In genomic region chr3:179028408-179028807, GRCh38 we compare ENCODE assay signal across 25 cellular contexts. TPM values are rescaled to one million over a fixed set of nuclear protein-coding genes. Genes with fewer than 3 reads are reported as not detected.
A peak's percentile ranks its signal among the peaks of the same experiment; 100 is the strongest.
DNase-seq lines count a peak whose midpoint lies in the region; ATAC-seq, FAIRE-seq and TF ChIP-seq lines count a peak whose summit lies in the region.
"Had no signal": no experiment of that assay in that cellular context is flagged by ENCODE, and none has a peak within 500 bp of the region (broad histone marks: within the 10 kb centered on the region; RNA-seq: fewer than 3 reads in every experiment).

No MANE protein-coding gene starts in this region.

- no peaks in the 10 kb centered on the region for H3K27me3 ChIP-seq in CD4-positive, CD25-positive, alpha-beta regulatory T cell (ENCODE audit: control insufficient read depth, insufficient read depth, low read length)
- H3K27me3 ChIP-seq in naive thymus-derived CD4-positive, alpha-beta T cell (ENCODE audit: control insufficient read depth in 2 of 2, insufficient read depth in 2 of 2, low read length in 2 of 2) = no peaks in the 10 kb centered on the region
- H3K27me3 ChIP-seq: cardiac muscle cell, spleen had no signal

- no peaks in the 10 kb centered on the region for H3K9me3 ChIP-seq in CD4-positive, CD25-positive, alpha-beta regulatory T cell (ENCODE audit: control insufficient read depth in 2 of 2, low read length in 2 of 2)
- H3K9me3 ChIP-seq in naive thymus-derived CD4-positive, alpha-beta T cell (ENCODE audit: control insufficient read depth in 2 of 3, low read length in 3 of 3) = no peaks in the 10 kb centered on the region
- H3K9me3 ChIP-seq: spleen had no signal

- FAIRE-seq in H54 (lab: Jason Lieb, UNC) = no peak
- FAIRE-seq: RCC 7860, urothelium cell line had no signal

- H3K4me3 ChIP-seq in CD4-positive, CD25-positive, alpha-beta regulatory T cell (ENCODE audit: low read depth, low read length) = no peak overlapping the region
- H3K4me3 ChIP-seq in naive thymus-derived CD4-positive, alpha-beta T cell (ENCODE audit: low read length) = no peak overlapping the region
- H3K4me3 ChIP-seq: cardiac muscle cell, coronary artery, spleen had no signal

- TF ChIP-seq POLR2A in H54 (IDR thresholded peaks at IDR 0.05; ENCODE audit: low read depth, low read length) = no peak

- H3K36me3 Mint-ChIP-seq in activated CD4-positive, alpha-beta T cell treated with anti-CD3 and anti-CD28 coated beads, Interleukin-2, amount 10 ng/mL, durations not matched to agents 24 days and 14 days (ENCODE audit: low read depth) = peaks cover 12% of the 10 kb centered on the region
- H3K36me3 Mint-ChIP-seq in activated CD4-positive, alpha-beta T cell treated with anti-CD3 and anti-CD28 coated beads for 36 hours (ENCODE audit: low read depth) = peaks cover 3% of the 10 kb centered on the region
- peaks cover 19% of the 10 kb centered on the region for H3K36me3 Mint-ChIP-seq in CD4-positive, CD25-positive, alpha-beta regulatory T cell
- peaks cover 29% of the 10 kb centered on the region for H3K36me3 Mint-ChIP-seq in WTC11
- H3K36me3 Mint-ChIP-seq in naive thymus-derived CD4-positive, alpha-beta T cell = peaks cover 0 to 9% (median 2%) of the 10 kb centered on the region in 5 donors

- intact Hi-C loops in activated CD4-positive, alpha-beta T cell treated with anti-CD3 and anti-CD28 coated beads, Interleukin-2, amount 10 ng/mL, durations not matched to agents 24 days and 14 days (cut with micrococcal nuclease) = no loop called here
- intact Hi-C loops in activated CD4-positive, alpha-beta T cell treated with anti-CD3 and anti-CD28 coated beads for 36 hours (cut with DNase I, micrococcal nuclease) = no loop called here
- intact Hi-C loops in naive thymus-derived CD4-positive, alpha-beta T cell (cut with micrococcal nuclease) = no loop called here
- intact Hi-C loops in left ventricle myocardium superior (cut with micrococcal nuclease) = no loop called here

- no peaks in the 10 kb centered on the region for H3K9me3 Mint-ChIP-seq in activated CD4-positive, alpha-beta T cell treated with anti-CD3 and anti-CD28 coated beads, Interleukin-2, amount 10 ng/mL, durations not matched to agents 24 days and 14 days
- no peaks in the 10 kb centered on the region for H3K9me3 Mint-ChIP-seq in activated CD4-positive, alpha-beta T cell treated with anti-CD3 and anti-CD28 coated beads for 36 hours (ENCODE audit: low read depth)
- no peaks in the 10 kb centered on the region for H3K9me3 Mint-ChIP-seq in CD4-positive, CD25-positive, alpha-beta regulatory T cell
- peaks cover 9% of the 10 kb centered on the region for H3K9me3 Mint-ChIP-seq in WTC11
- H3K9me3 Mint-ChIP-seq in naive thymus-derived CD4-positive, alpha-beta T cell = peaks cover 0 to 2% (median 0%) of the 10 kb centered on the region in 11 donors
- H3K9me3 Mint-ChIP-seq: activated T-cell treated with anti-CD3 and anti-CD28 coated beads, Interleukin-2, amount 50 U/mL, for 4 hours; CD4-positive, alpha-beta memory T cell; memory B cell had no signal

- no peak overlapping the region for H3K4me3 Mint-ChIP-seq in activated CD4-positive, alpha-beta T cell treated with anti-CD3 and anti-CD28 coated beads, Interleukin-2, amount 10 ng/mL, durations not matched to agents 24 days and 14 days
- no peak overlapping the region for H3K4me3 Mint-ChIP-seq in activated CD4-positive, alpha-beta T cell treated with anti-CD3 and anti-CD28 coated beads for 36 hours
- H3K4me3 Mint-ChIP-seq in CD4-positive, CD25-positive, alpha-beta regulatory T cell = no peak overlapping the region
- H3K4me3 Mint-ChIP-seq in WTC11 = no peak overlapping the region
- peak overlapping the region in 6 of 10 donors; percentile 51 to 86 (median 74) for H3K4me3 Mint-ChIP-seq in naive thymus-derived CD4-positive, alpha-beta T cell
- H3K4me3 Mint-ChIP-seq: activated T-cell treated with anti-CD3 and anti-CD28 coated beads, Interleukin-2, amount 50 U/mL, for 4 hours; memory B cell had no signal

- H3K27ac Mint-ChIP-seq in activated CD4-positive, alpha-beta T cell treated with anti-CD3 and anti-CD28 coated beads, Interleukin-2, amount 10 ng/mL, durations not matched to agents 24 days and 14 days = peak overlapping the region; percentile 29
- H3K27ac Mint-ChIP-seq in activated CD4-positive, alpha-beta T cell treated with anti-CD3 and anti-CD28 coated beads for 36 hours = no peak overlapping the region
- peak overlapping the region in 2 of 3 donors; percentile 20 to 52 for H3K27ac Mint-ChIP-seq in CD4-positive, CD25-positive, alpha-beta regulatory T cell
- H3K27ac Mint-ChIP-seq in WTC11 = peak overlapping the region; percentile 36; the same call in 1 of the 2 replicates
- peak overlapping the region; percentile 29 to 97 (median 94) for H3K27ac Mint-ChIP-seq in naive thymus-derived CD4-positive, alpha-beta T cell
- H3K27ac Mint-ChIP-seq: memory B cell had no signal

- H3K36me3 ChIP-seq in CD4-positive, CD25-positive, alpha-beta regulatory T cell (ENCODE audit: control insufficient read depth, insufficient read depth, low read length) = peaks cover 21% of the 10 kb centered on the region
- no peaks in the 10 kb centered on the region for H3K36me3 ChIP-seq in naive thymus-derived CD4-positive, alpha-beta T cell (ENCODE audit: control insufficient read depth in 2 of 3, insufficient read depth in 3 of 3, low read length in 3 of 3)
- H3K36me3 ChIP-seq: cardiac muscle cell had no signal

- POLR2A ChIA-PET in activated CD4-positive, alpha-beta T cell treated with anti-CD3 and anti-CD28 coated beads for 36 hours (lab: Charles Lee) = interaction anchor here (1.2 kb wide), 1 partner anchor 43 kb away, joined by 5 read pairs; no protein-coding TSS in a partner anchor
- POLR2A ChIA-PET in WTC11 (lab: Charles Lee) = no interaction called here
- POLR2A ChIA-PET in naive thymus-derived CD4-positive, alpha-beta T cell (lab: Charles Lee) = interaction anchor here (0.8 to 3.7 kb wide), 6 partner anchors 10 to 123 kb away, joined by 3 to 53 read pairs (median 8); partner anchors contain the start of genes PIK3CA and ZMAT3

- peaks cover 12% of the 10 kb centered on the region for H3K4me1 Mint-ChIP-seq in activated CD4-positive, alpha-beta T cell treated with anti-CD3 and anti-CD28 coated beads, Interleukin-2, amount 10 ng/mL, durations not matched to agents 24 days and 14 days
- H3K4me1 Mint-ChIP-seq in activated CD4-positive, alpha-beta T cell treated with anti-CD3 and anti-CD28 coated beads for 36 hours = peaks cover 24% of the 10 kb centered on the region
- peaks cover 0 to 14% (median 4%) of the 10 kb centered on the region in 4 donors for H3K4me1 Mint-ChIP-seq in CD4-positive, CD25-positive, alpha-beta regulatory T cell
- peaks cover 5% of the 10 kb centered on the region for H3K4me1 Mint-ChIP-seq in WTC11
- peaks cover 4 to 61% (median 42%) of the 10 kb centered on the region in 7 donors for H3K4me1 Mint-ChIP-seq in naive thymus-derived CD4-positive, alpha-beta T cell
- H3K4me1 Mint-ChIP-seq: memory B cell had no signal

- no peaks in the 10 kb centered on the region for H3K27me3 Mint-ChIP-seq in activated CD4-positive, alpha-beta T cell treated with anti-CD3 and anti-CD28 coated beads, Interleukin-2, amount 10 ng/mL, durations not matched to agents 24 days and 14 days
- no peaks in the 10 kb centered on the region for H3K27me3 Mint-ChIP-seq in activated CD4-positive, alpha-beta T cell treated with anti-CD3 and anti-CD28 coated beads for 36 hours
- no peaks in the 10 kb centered on the region for H3K27me3 Mint-ChIP-seq in CD4-positive, CD25-positive, alpha-beta regulatory T cell
- H3K27me3 Mint-ChIP-seq in WTC11 (ENCODE audit: low read depth) = no peaks in the 10 kb centered on the region
- H3K27me3 Mint-ChIP-seq in naive thymus-derived CD4-positive, alpha-beta T cell = no peaks in the 10 kb centered on the region
- H3K27me3 Mint-ChIP-seq: CD4-positive, alpha-beta memory T cell; memory B cell had no signal

- CTCF ChIA-PET in activated CD4-positive, alpha-beta T cell treated with anti-CD3 and anti-CD28 coated beads for 36 hours (lab: Charles Lee) = interaction anchor here (1.1 to 2.1 kb wide), 2 partner anchors 9 to 13 kb away, joined by 5 to 10 read pairs; no protein-coding TSS in a partner anchor
- CTCF ChIA-PET in WTC11 (lab: Charles Lee) = no interaction called here
- CTCF ChIA-PET in naive thymus-derived CD4-positive, alpha-beta T cell (lab: Charles Lee) = interaction anchor here (0.9 to 3.8 kb wide), 5 partner anchors 8 to 75 kb away, joined by 3 to 16 read pairs (median 4); partner anchors contain the start of gene ZMAT3

- DNase-seq in activated CD4-positive, alpha-beta T cell treated with anti-CD3 and anti-CD28 coated beads, Interleukin-2, amount 10 ng/mL, durations not matched to agents 24 days and 14 days = no peak
- DNase-seq in activated CD4-positive, alpha-beta T cell treated with anti-CD3 and anti-CD28 coated beads for 36 hours = no peak
- DNase-seq in CD4-positive, CD25-positive, alpha-beta regulatory T cell = no peak
- DNase-seq in WTC11 (ENCODE audit: low spot score) = no peak
- DNase-seq in naive thymus-derived CD4-positive, alpha-beta T cell = peak in 2 of 9 donors; percentile 13 to 16
- no peak for DNase-seq in H54 (ENCODE audit: insufficient read length, low spot score)
- no peak for DNase-seq in left ventricle myocardium superior
- DNase-seq in SK-N-DZ (ENCODE audit: low spot score) = no peak
- DNase-seq: 8988T; activated naive CD4-positive, alpha-beta T cell; activated T-cell treated with anti-CD3 and anti-CD28 coated beads, Interleukin-2, amount 50 U/mL, for 4 hours; CD4-positive, alpha-beta memory T cell; effector memory CD4-positive, alpha-beta T cell; NCI-H1417 treated with DMSO at 0.1 percent for 48 hours; NCI-H2029 treated with DMSO at 0.1 percent for 48 hours; NCI-H2227 treated with DMSO at 0.1 percent for 48 hours; right cardiac atrium; spleen; stimulated activated CD4-positive, alpha-beta T cell treated with anti-CD3 and anti-CD28 coated beads, Interleukin-2, amount 100 ng/mL, for 24 hours; stimulated activated naive CD8-positive, alpha-beta T cell treated with anti-CD3 and anti-CD28 coated beads, Interleukin-15, Interleukin-2, amounts not matched to agents 100 U/mL and 50 U/mL, for 24 hours had no signal

- no peaks in the 10 kb centered on the region for H3K4me1 ChIP-seq in CD4-positive, CD25-positive, alpha-beta regulatory T cell (ENCODE audit: control insufficient read depth, insufficient read depth, low read length, poor library complexity, severe bottlenecking)
- H3K4me1 ChIP-seq in naive thymus-derived CD4-positive, alpha-beta T cell (ENCODE audit: control insufficient read depth in 2 of 2, insufficient read depth in 2 of 2, low read length in 2 of 2) = peaks cover 0 to 26% of the 10 kb centered on the region in 2 donors

- H3K27ac ChIP-seq in CD4-positive, CD25-positive, alpha-beta regulatory T cell (ENCODE audit: insufficient read depth, low read length, poor library complexity, severe bottlenecking) = no peak overlapping the region
- H3K27ac ChIP-seq in naive thymus-derived CD4-positive, alpha-beta T cell (ENCODE audit: low read depth, low read length) = peak overlapping the region; percentile 58
- H3K27ac ChIP-seq: cardiac muscle cell, coronary artery, spleen had no signal

- no peak for ATAC-seq in activated CD4-positive, alpha-beta T cell treated with anti-CD3 and anti-CD28 coated beads for 36 hours
- ATAC-seq in CD4-positive, CD25-positive, alpha-beta regulatory T cell (ENCODE audit: low read depth in 2 of 2) = no peak
- ATAC-seq in WTC11 (no peak), left ventricle myocardium superior (no peak)
- ATAC-seq in naive thymus-derived CD4-positive, alpha-beta T cell = no peak
- ATAC-seq: right cardiac atrium; stimulated activated naive CD8-positive, alpha-beta T cell treated with anti-CD3 and anti-CD28 coated beads, Interleukin-15, Interleukin-2, amounts not matched to agents 100 U/mL and 50 U/mL, for 24 hours had no signal

- TF ChIP-seq CTCF in WTC11 (IDR thresholded peaks at IDR 0.05) = no peak

RNA-seq across cellular contexts. Expression of gene ZMAT3, which starts 43.2 kb away (rescaled TPM):
- 11.8 and 13.1 TPM in 2 replicates for total RNA-seq in activated CD4-positive, alpha-beta T cell treated with anti-CD3 and anti-CD28 coated beads, Interleukin-2, amount 10 ng/mL, durations not matched to agents 24 days and 14 days
- total RNA-seq in activated CD4-positive, alpha-beta T cell treated with anti-CD3 and anti-CD28 coated beads for 36 hours = 1 to 10 TPM; 9.5 to 9.9 TPM
- total RNA-seq in CD4-positive, CD25-positive, alpha-beta regulatory T cell = 18.1 TPM
- polyA plus RNA-seq in CD4-positive, CD25-positive, alpha-beta regulatory T cell = 10 to 100 TPM; 10.1 to 17.6 (median 14.2) TPM
- 19.8 to 24.1 TPM (median 20.1 TPM) in 3 replicates for total RNA-seq in WTC11 (2021)
- total RNA-seq in naive thymus-derived CD4-positive, alpha-beta T cell = 10 to 100 TPM; 20.6 to 23.7 (median 21.7) TPM
- polyA plus RNA-seq in naive thymus-derived CD4-positive, alpha-beta T cell = 10 to 100 TPM; 16.7 to 26.0 TPM
- total RNA-seq in left ventricle myocardium superior = 12.4 TPM
- 2.0 and 2.4 TPM in 2 replicates for polyA plus RNA-seq in SK-N-DZ (2014; cell fraction: cytosol; rRNA removed)
- 0.91 and 1.8 TPM in 2 replicates for polyA plus RNA-seq in SK-N-DZ (2014; cell fraction: nucleus; rRNA removed)

Comparison
In these comparisons a context has a peak if more than half of its experiments do, and no peak if none do; other contexts are left out.
1. H3K4me3 Mint-ChIP-seq: peak in naive thymus-derived CD4-positive, alpha-beta T cell (6 of 10); none in activated CD4-positive, alpha-beta T cell treated with anti-CD3 and anti-CD28 coated beads, Interleukin-2, amount 10 ng/mL, durations not matched to agents 24 days and 14 days (single experiment), activated CD4-positive, alpha-beta T cell treated with anti-CD3 and anti-CD28 coated beads for 36 hours (single experiment), CD4-positive, CD25-positive, alpha-beta regulatory T cell (0 of 4) and WTC11 (single experiment).